In genomic region chr7:134327896-134328295, GRCh38 we compare ENCODE assay signal across 8 cellular contexts. TPM values are rescaled to one million over a fixed set of nuclear protein-coding genes. Genes with fewer than 3 reads are reported as not detected.
DNase-seq lines count a peak whose midpoint lies in the region; ATAC-seq, FAIRE-seq and TF ChIP-seq lines count a peak whose summit lies in the region.

No MANE protein-coding gene starts in this region.

- in situ Hi-C loops in K562 (cut with MboI), result no loop called here

- H3K27ac ChIP-seq in DOHH2 (ENCODE audit: low read depth, low read length) (no peak overlapping the region), K562 (ENCODE audit: extremely low read depth, low read depth, low read length) (no peak overlapping the region)

- ATAC-seq in GM21619 (IDR thresholded peaks at IDR 0.05; ENCODE audit: unreplicated experiment), result peak; percentile 93
- peak; percentile 80 for ATAC-seq in T-helper 17 cell
- ATAC-seq in K562, result peak; percentile 99
- ATAC-seq in HG03045 (IDR thresholded peaks at IDR 0.05; ENCODE audit: unreplicated experiment), result no peak

- TF ChIP-seq RAD21 in K562 (CRISPR knock-in tag; conservative IDR thresholded peaks at IDR 0.05 in 1 of 2, IDR thresholded peaks at IDR 0.05 in 1 of 2), result peak; percentile 69 to 90

- H3K9me2 ChIP-seq in DOHH2 (replicated peaks; ENCODE audit: control insufficient read depth, low read length) (no peaks in the 10 kb centered on the region), Loucy (replicated peaks; ENCODE audit: low read depth, low read length) (no peaks in the 10 kb centered on the region)

- no peaks in the 10 kb centered on the region for H3K9me3 ChIP-seq in DOHH2 (ENCODE audit: control insufficient read depth, insufficient read depth, low read length)
- no peaks in the 10 kb centered on the region for H3K9me3 ChIP-seq in Loucy (ENCODE audit: insufficient read depth, low read depth, low read length)
- H3K9me3 ChIP-seq in T-helper 17 cell (ENCODE audit: control insufficient read depth, low read length, poor library complexity, severe bottlenecking), result peaks cover 2% of the 10 kb centered on the region
- no peaks in the 10 kb centered on the region for H3K9me3 ChIP-seq in K562 (replicated peaks; ENCODE audit: control insufficient read depth, insufficient read depth, low read depth, low read length)

- peak; percentile 93 for TF ChIP-seq CTCF in DOHH2 (IDR thresholded peaks at IDR 0.05; ENCODE audit: low read depth, low read length, poor library complexity, severe bottlenecking)
- TF ChIP-seq CTCF in Loucy (conservative IDR thresholded peaks at IDR 0.05; ENCODE audit: low read length), result peak; percentile 88
- TF ChIP-seq CTCF in K562 (IDR thresholded peaks at IDR 0.05 in 2 of 3, conservative IDR thresholded peaks at IDR 0.05 in 1 of 3; ENCODE audit: insufficient read depth in 2 of 3, low read depth in 1 of 3, low read length in 3 of 3), result peak; percentile 86 to 93 (median 92)

- H3K27me3 Mint-ChIP-seq in T-helper 17 cell, result peaks cover 66% of the 10 kb centered on the region

- no peaks in the 10 kb centered on the region for H3F3A ChIP-seq in DOHH2 (ENCODE audit: control insufficient read depth, insufficient read depth)
- no peaks in the 10 kb centered on the region for H3F3A ChIP-seq in Loucy (ENCODE audit: low read depth)

- H3K4me1 Mint-ChIP-seq in T-helper 17 cell, result peaks cover 10% of the 10 kb centered on the region

- H3K27me3 ChIP-seq in DOHH2 (ENCODE audit: control insufficient read depth, low read length) (0 out of 2 replicates have a peak, but pooled peaks cover 6% of the 10 kb centered on the region), Loucy (ENCODE audit: insufficient read depth, low read length, poor library complexity, severe bottlenecking) (no peaks in the 10 kb centered on the region), K562 (ENCODE audit: control insufficient read depth in 2 of 2, insufficient read depth in 2 of 2, low read length in 2 of 2) (peaks cover 8 to 15% of the 10 kb centered on the region in 2 experiments)

- no peak for TF ChIP-seq POLR2A in K562 (conservative IDR thresholded peaks at IDR 0.05)

- no peak for TF ChIP-seq EP300 in K562 (IDR thresholded peaks at IDR 0.05; ENCODE audit: low read length)

- H3K27ac Mint-ChIP-seq in T-helper 17 cell, result peak overlapping the region; percentile 43

- no peak overlapping the region for H3K4me3 Mint-ChIP-seq in T-helper 17 cell

- H3K9ac ChIP-seq in Loucy (ENCODE audit: low read depth, low read length, poor library complexity, severe bottlenecking) (no peak overlapping the region), K562 (ENCODE audit: insufficient read depth in 1 of 2, low read depth in 2 of 2, low read length in 2 of 2) (no peak overlapping the region)

- CTCF ChIA-PET in K562 (lab: Yijun Ruan, JAX; ENCODE audit: low intra/inter-chr PET ratio), result no interaction called here

- H3K4me3 ChIP-seq in DOHH2 (ENCODE audit: low read length), result no peak overlapping the region
- no peak overlapping the region for H3K4me3 ChIP-seq in Loucy (ENCODE audit: low read length, poor library complexity, severe bottlenecking)
- no peak overlapping the region for H3K4me3 ChIP-seq in K562

- H4K20me1 ChIP-seq in DOHH2 (ENCODE audit: control insufficient read depth, insufficient read depth, low read depth, low read length), result no peaks in the 10 kb centered on the region
- H4K20me1 ChIP-seq in Loucy (ENCODE audit: insufficient read depth, low read length, poor library complexity, severe bottlenecking), result no peaks in the 10 kb centered on the region
- no peaks in the 10 kb centered on the region for H4K20me1 ChIP-seq in K562 (replicated peaks; ENCODE audit: control insufficient read depth, insufficient read depth, low read length)

- peak overlapping the region; percentile 64; the same call in 1 of the 2 replicates for H2AFZ ChIP-seq in Loucy (ENCODE audit: low read length)
- peak overlapping the region; percentile 54; the same call in 1 of the 2 replicates for H2AFZ ChIP-seq in K562 (ENCODE audit: low read depth, low read length)

- peaks cover 5% of the 10 kb centered on the region for H3K36me3 Mint-ChIP-seq in T-helper 17 cell (ENCODE audit: low read depth)

- H3K4me2 ChIP-seq in DOHH2 (ENCODE audit: low read length) (peak overlapping the region; percentile 27; the same call in 1 of the 2 replicates), Loucy (ENCODE audit: low read depth, low read length, poor library complexity, severe bottlenecking) (peak overlapping the region; percentile 3), K562 (ENCODE audit: insufficient read depth, low read length) (no peak overlapping the region)

- H3K4me1 ChIP-seq in DOHH2 (ENCODE audit: control insufficient read depth, low read length) (peaks cover 6% of the 10 kb centered on the region), Loucy (ENCODE audit: insufficient read depth, low read length, poor library complexity, severe bottlenecking) (peaks cover 3% of the 10 kb centered on the region), K562 (replicated peaks in 1 of 2; ENCODE audit: control insufficient read depth in 2 of 2, insufficient read depth in 2 of 2, low read length in 2 of 2) (no peaks in the 10 kb centered on the region)

- no peaks in the 10 kb centered on the region for H3K79me2 ChIP-seq in DOHH2 (ENCODE audit: control insufficient read depth, low read length)
- H3K79me2 ChIP-seq in Loucy (ENCODE audit: insufficient read depth, low read length), result no peaks in the 10 kb centered on the region
- no peaks in the 10 kb centered on the region for H3K79me2 ChIP-seq in K562 (ENCODE audit: control insufficient read depth, insufficient read depth, low read length)

- no peaks in the 10 kb centered on the region for H3K36me3 ChIP-seq in DOHH2 (ENCODE audit: control insufficient read depth, low read length)
- no peaks in the 10 kb centered on the region for H3K36me3 ChIP-seq in Loucy (ENCODE audit: insufficient read depth, low read length)
- no peaks in the 10 kb centered on the region for H3K36me3 ChIP-seq in K562 (ENCODE audit: control insufficient read depth, insufficient read depth, low read length)

- intact Hi-C loops in K562 (cut with micrococcal nuclease), result loop anchor here (1.0 to 10.0 kb wide), 5 partner anchors 73 to 473 kb away; no protein-coding TSS in a partner anchor

- DNase-seq in T-helper 17 cell (peak in 1 of 3 donors; percentile 16), K562 (ENCODE audit: extremely low read depth in 1 of 4, low spot score in 3 of 4) (peak; percentile 76 to 91 (median 82)), lung microvascular endothelial cell (ENCODE audit: low read depth in 2 of 2) (peak; percentile 61 to 74)
- peak; percentile 17 for DNase-seq in stimulated activated naive CD4-positive, alpha-beta T cell treated with Interleukin-2 at 50 U/mL for 16 hours (lab: John Stamatoyannopoulos, UW)

- no peaks in the 10 kb centered on the region for H3K9me1 ChIP-seq in K562 (ENCODE audit: control insufficient read depth, insufficient read depth, low read length)

- under 1% methylated on average over 7 of the region's 7 CpGs for WGBS in K562 (ENCODE audit: insufficient coverage, low coverage, missing lambda C conversion rate)

- POLR2A ChIA-PET in K562 (lab: Yijun Ruan, JAX), result interaction anchor here (1.3 kb wide), 1 partner anchor 10 kb away, joined by 3 read pairs; no protein-coding TSS in a partner anchor

- no TSS peak for BruUV-seq in K562 (replicated peaks; lab: Mats Ljungman, UMichigan)

- FAIRE-seq in K562 (lab: Jason Lieb, UNC), result peak; percentile 93

TF ChIP-seq in K562, 482 proteins besides CTCF, POLR2A, EP300 and RAD21 (continues in another document):
- no peak for TF ChIP-seq ASH1L (IDR thresholded peaks at IDR 0.05; ENCODE audit: borderline replicate concordance, low read depth, partially characterized antibody)
- TF ChIP-seq ETV1 (tag; conservative IDR thresholded peaks at IDR 0.05; ENCODE audit: low read depth), result 0 out of 2 replicates have a peak, but pooled peaks have one; percentile 21
- TF ChIP-seq MAFF (IDR thresholded peaks at IDR 0.05; ENCODE audit: low read length), result no peak
- peak; percentile 15; the same call in 1 of the 2 replicates for TF ChIP-seq JUN (IDR thresholded peaks at IDR 0.05; ENCODE audit: borderline replicate concordance, low read depth, low read length)
- TF ChIP-seq JUN (CRISPR knock-in tag; IDR thresholded peaks at IDR 0.05; ENCODE audit: borderline replicate concordance), result no peak
- 0 out of 2 replicates have a peak, but pooled peaks have one; percentile 34 for TF ChIP-seq XRCC5 (IDR thresholded peaks at IDR 0.05; ENCODE audit: low read depth, low read length)
- TF ChIP-seq RB1 (IDR thresholded peaks at IDR 0.05; ENCODE audit: low read depth), result peak; percentile 33; the same call in 1 of the 2 replicates
- TF ChIP-seq SMC3 (conservative IDR thresholded peaks at IDR 0.05; ENCODE audit: insufficient read depth, low read depth, low read length), result peak; percentile 77
- TF ChIP-seq JUND (IDR thresholded peaks at IDR 0.05; ENCODE audit: borderline replicate concordance, low read depth, low read length), result peak; percentile 21; the same call in 1 of the 2 replicates
- TF ChIP-seq JUND (tag; IDR thresholded peaks at IDR 0.05; ENCODE audit: borderline replicate concordance, low read depth, low read length), result no peak
- TF ChIP-seq MAZ (CRISPR knock-in tag; conservative IDR thresholded peaks at IDR 0.05 in 1 of 2, IDR thresholded peaks at IDR 0.05 in 1 of 2), result peak in 1 of 2 experiments; percentile 85; a peak in 2 of 4 replicates

RNA-seq across cellular contexts. Expression of gene SLC35B4, which starts 11.2 kb away (rescaled TPM):
- total RNA-seq in T-helper 17 cell, result 10 to 100 TPM; 11.6 to 13.9 TPM
- 36.2 and 46.3 TPM in 2 replicates for total RNA-seq in K562 (2011; cell fraction: chromatin; rRNA removed; ENCODE audit: low replicate concordance)
- total RNA-seq in K562 (2011; cell fraction: nucleolus; rRNA removed), result 20.3 and 25.4 TPM in 2 replicates
- total RNA-seq in K562 (2011; cell fraction: nucleoplasm; rRNA removed), result 36.7 and 64.9 TPM in 2 replicates
- 12.1 and 20.9 TPM in 2 replicates for total RNA-seq in K562 (2014; rRNA removed)
- 17.6 and 20.0 TPM in 2 replicates for total RNA-seq in K562 (2014; rRNA removed; fragmentation: Illumina TruSeq; extraction: Trizol)
- 21.2 and 22.4 TPM in 2 replicates for total RNA-seq in K562 (2015; rRNA removed; fragmentation: Illumina TruSeq; extraction: Trizol)
- total RNA-seq in K562 (2021), result 28.0 and 28.2 TPM in 2 replicates
- polyA plus RNA-seq in K562 (2011; rRNA removed), result 29.9 and 34.9 TPM in 2 replicates
- polyA plus RNA-seq in K562 (2011; cell fraction: cytosol; rRNA removed), result 22.9 and 25.7 TPM in 2 replicates
- 22.4 and 26.3 TPM in 2 replicates for polyA plus RNA-seq in K562 (2011; cell fraction: nucleus; rRNA removed)
- polyA plus RNA-seq in K562 (2012), result 12.9 and 15.5 TPM in 2 replicates
- 18.1 and 20.4 TPM in 2 replicates for polyA plus RNA-seq in K562 (2014; fragmentation: Illumina TruSeq; extraction: Trizol)
- polyA plus RNA-seq in K562 (2014; fragmentation: Nextera tagmentation; extraction: Ambion mirVana), result 1 to 10 TPM; 6.1 to 7.0 TPM
- polyA plus RNA-seq in K562 (2014; rRNA removed), result 10.0 and 20.4 TPM in 2 replicates
- polyA minus RNA-seq in K562 (2011; rRNA and poly(A)+ RNA removed), result 46.0 and 51.7 TPM in 2 replicates
- 21.2 and 31.0 TPM in 2 replicates for polyA minus RNA-seq in K562 (2011; cell fraction: cytosol; rRNA and poly(A)+ RNA removed)
- polyA minus RNA-seq in K562 (2011; cell fraction: nucleus; rRNA and poly(A)+ RNA removed), result 10.8 and 16.6 TPM in 2 replicates
- 9.4 and 11.5 TPM in 2 replicates for total RNA-seq in lung microvascular endothelial cell
